In the genomic region with DNA sequence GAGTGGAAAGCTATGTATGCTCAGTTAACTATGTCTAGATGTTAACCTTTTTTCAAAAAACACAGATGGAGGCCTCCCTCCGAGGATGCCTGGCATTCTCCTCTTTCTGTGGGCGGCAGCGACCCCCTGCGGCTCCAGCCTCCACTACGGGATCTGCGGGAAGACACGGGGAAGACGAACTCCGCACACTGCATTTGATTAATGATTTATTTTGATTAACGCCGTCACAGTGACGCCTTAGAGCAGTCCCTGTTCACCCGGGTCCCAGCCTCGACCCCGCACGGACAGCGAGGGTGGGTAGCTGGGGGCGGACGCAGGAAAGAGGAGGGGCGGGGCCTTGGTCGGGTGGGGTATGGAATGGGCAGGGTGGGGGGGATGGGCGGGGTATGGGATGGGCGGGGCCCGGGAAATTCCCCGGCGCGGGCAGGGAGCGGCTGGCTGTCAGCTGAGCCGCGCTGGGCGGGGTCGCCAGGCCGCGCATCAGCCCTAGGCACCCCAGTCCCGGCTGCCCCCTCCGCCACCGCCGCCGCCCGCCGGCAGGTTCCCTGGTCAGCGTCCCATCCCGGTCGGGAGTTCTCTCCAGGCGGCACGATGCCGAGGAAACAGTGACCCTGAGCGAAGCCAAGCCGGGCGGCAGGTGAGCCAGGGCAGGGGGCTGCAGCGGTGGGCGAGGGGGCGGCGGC, we compare ENCODE assay signal across 8 cellular contexts. TPM values are rescaled to one million over a fixed set of nuclear protein-coding genes. Genes with fewer than 3 reads are reported as not detected.
DNase-seq lines count a peak whose midpoint lies in the region; ATAC-seq, FAIRE-seq and TF ChIP-seq lines count a peak whose summit lies in the region.

A gene (plus strand): TSS at position 498 of the 683 bp plus-strand sequence. CDS start 8,960 bp downstream, outside the sequence.

- no peaks in the 10 kb centered on the region for H3K36me3 ChIP-seq in left ventricle myocardium inferior
- peaks cover 0 to 9% of the 10 kb centered on the region in 2 donors for H3K36me3 ChIP-seq in psoas muscle (ENCODE audit: insufficient read depth in 1 of 2, low read depth in 1 of 2)
- no peaks in the 10 kb centered on the region for H3K36me3 ChIP-seq in urinary bladder (ENCODE audit: insufficient read depth)

- no peak for FAIRE-seq in H54 (lab: Jason Lieb, UNC)

- peak; percentile 80 to 89 (median 88) for ATAC-seq in psoas muscle

- no peaks in the 10 kb centered on the region for H3K9me3 ChIP-seq in left ventricle myocardium inferior (replicated peaks)
- H3K9me3 ChIP-seq in psoas muscle = no peaks in the 10 kb centered on the region

- TF ChIP-seq CTCF in left ventricle myocardium inferior (IDR thresholded peaks at IDR 0.05; ENCODE audit: borderline replicate concordance) = peak; percentile 69
- peak; percentile 72 for TF ChIP-seq CTCF in psoas muscle (IDR thresholded peaks at IDR 0.05)

- no peaks in the 10 kb centered on the region for H3K27me3 ChIP-seq in left ventricle myocardium inferior (ENCODE audit: low read depth)
- H3K27me3 ChIP-seq in psoas muscle (ENCODE audit: insufficient read depth in 3 of 3, low read length in 2 of 3) = no peaks in the 10 kb centered on the region

- intact Hi-C loops in left ventricle myocardium inferior (cut with micrococcal nuclease) = no loop called here
- intact Hi-C loops in psoas muscle (cut with DNase I) = loop anchor here (5.0 to 10.0 kb wide), 4 partner anchors 195 to 903 kb away; a partner anchor contains a TSS

- peaks cover 53% of the 10 kb centered on the region for H3K4me1 ChIP-seq in left ventricle myocardium inferior
- peaks cover 13% of the 10 kb centered on the region for H3K4me1 ChIP-seq in psoas muscle
- no peaks in the 10 kb centered on the region for H3K4me1 ChIP-seq in urinary bladder (ENCODE audit: insufficient read depth)

- 0 to 1% (median 1%) methylated on average over 27 to 54 of the region's 54 CpGs for WGBS in psoas muscle, 3 donors
- 0% methylated on average over 54 of the region's 54 CpGs for WGBS in urinary bladder

- H3K4me3 ChIP-seq in GM08714 (ENCODE audit: low read length) = peak within 1 kb of the TSS; percentile 89
- peak within 1 kb of the TSS; percentile 95 for H3K4me3 ChIP-seq in left ventricle myocardium inferior
- H3K4me3 ChIP-seq in psoas muscle = peak within 1 kb of the TSS; percentile 99
- H3K4me3 ChIP-seq in urinary bladder (ENCODE audit: low read depth, low read length) = peak within 1 kb of the TSS; percentile 87

- DNase-seq in H54 (ENCODE audit: insufficient read length, low spot score) (peak; percentile 74), M059J (ENCODE audit: low read depth) (peak; percentile 67), T-helper 1 cell (peak; percentile 72 to 82 (median 77)), amniotic epithelial cell (ENCODE audit: low read depth) (peak; percentile 78), left ventricle myocardium inferior (peak; percentile 82), psoas muscle (peak; percentile 79 to 91)

- H3K27ac ChIP-seq in left ventricle myocardium inferior (replicated peaks) (peak within 1 kb of the TSS; percentile 96), psoas muscle (peak within 1 kb of the TSS; percentile 99), urinary bladder (ENCODE audit: low read depth) (peak within 1 kb of the TSS; percentile 96)

- peak; percentile 63 for TF ChIP-seq POLR2A in H54 (IDR thresholded peaks at IDR 0.05; ENCODE audit: low read depth, low read length)

RNA-seq across cellular contexts. Expression of the gene that starts here (rescaled TPM):
- 15.9 and 33.4 TPM in 2 replicates for total RNA-seq in M059J (2014; rRNA removed; shearing (Covaris generic))
- 129 TPM for total RNA-seq in left ventricle myocardium inferior
- 100 to 1,000 TPM; 178 to 561 (median 312) TPM for total RNA-seq in psoas muscle
- 100 to 1,000 TPM; 113 to 523 (median 518) TPM for polyA plus RNA-seq in psoas muscle
- total RNA-seq in urinary bladder = 38.5 TPM
- 54.9 TPM for polyA plus RNA-seq in urinary bladder

Comparison
In these comparisons a context has a peak if more than half of its experiments do, and no peak if none do; other contexts are left out.
1. Peak in every context shown above with its lines: DNase-seq, ATAC-seq, H3K4me3 ChIP-seq and H3K27ac ChIP-seq.